In genomic region chr12:118136559-118137003, GRCh38 we compare ENCODE assay signal across 8 cellular contexts. TPM values are rescaled to one million over a fixed set of nuclear protein-coding genes. Genes with fewer than 3 reads are reported as not detected.
DNase-seq lines count a peak whose midpoint lies in the region; ATAC-seq, FAIRE-seq and TF ChIP-seq lines count a peak whose summit lies in the region.

No MANE protein-coding gene starts in this region.

- H3K27ac ChIP-seq in neural cell (ENCODE audit: low read length) = peak overlapping the region; percentile 57
- peak overlapping the region; percentile 89 to 95 for H3K27ac ChIP-seq in tibial artery

- TF ChIP-seq CTCF in fibroblast of pulmonary artery (IDR thresholded peaks at IDR 0.05; ENCODE audit: low read length, missing control alignments) = no peak
- no peak for TF ChIP-seq CTCF in neural cell (IDR thresholded peaks at IDR 0.05; ENCODE audit: poor library complexity, severe bottlenecking)
- no peak for TF ChIP-seq CTCF in tibial artery (IDR thresholded peaks at IDR 0.05)

- no peaks in the 10 kb centered on the region for H3K9me2 ChIP-seq in neural cell (ENCODE audit: insufficient read depth, low read length)

- H3K4me2 ChIP-seq in neural cell (ENCODE audit: low read length) = peak overlapping the region; percentile 90

- peak overlapping the region; percentile 78 for H2AFZ ChIP-seq in neural cell (ENCODE audit: low read depth, low read length)

- no peak for TF ChIP-seq EP300 in neural cell (conservative IDR thresholded peaks at IDR 0.05; ENCODE audit: poor library complexity, severe bottlenecking)

- peaks cover 0 to 33% (median 20%) of the 10 kb centered on the region in 4 donors for H3K4me1 ChIP-seq in tibial artery

- no peaks in the 10 kb centered on the region for H4K20me1 ChIP-seq in neural cell (ENCODE audit: insufficient read depth)

- H3K4me3 ChIP-seq in fibroblast of pulmonary artery (replicated peaks; ENCODE audit: low read depth, low read length) (peak overlapping the region; percentile 82), neural cell (ENCODE audit: low read length) (peak overlapping the region; percentile 97), tibial artery (peak overlapping the region; percentile 88 to 99)

- ATAC-seq in HG02642 (IDR thresholded peaks at IDR 0.05; ENCODE audit: poor library complexity, unreplicated experiment) = peak; percentile 33

- peaks cover 12% of the 10 kb centered on the region for H3K79me2 ChIP-seq in neural cell (replicated peaks; ENCODE audit: insufficient read depth, low read length)

- no peak for TF ChIP-seq POLR2A in GM12892 (IDR thresholded peaks at IDR 0.05; ENCODE audit: low read depth, low read length)

- intact Hi-C loops in tibial artery (cut with DNase I; ENCODE audit: low total_unique reads) = loop anchor here (10.0 kb wide), 2 partner anchors 82 to 238 kb away; partner anchors contain the start of genes SUDS3 and TAOK3

- H3K36me3 ChIP-seq in neural cell (ENCODE audit: insufficient read depth, low read length) (peaks cover 5% of the 10 kb centered on the region), tibial artery (peaks cover 23 to 36% (median 31%) of the 10 kb centered on the region in 3 donors)

- no peaks in the 10 kb centered on the region for H3F3A ChIP-seq in neural cell (ENCODE audit: insufficient read depth, low read length, poor library complexity, severe bottlenecking)

- no peaks in the 10 kb centered on the region for H3K27me3 ChIP-seq in neural cell (ENCODE audit: insufficient read depth, low read depth, low read length)
- no peaks in the 10 kb centered on the region for H3K27me3 ChIP-seq in tibial artery

- TF ChIP-seq RAD21 in neural cell (conservative IDR thresholded peaks at IDR 0.05) = no peak

- no peaks in the 10 kb centered on the region for H3K9me3 ChIP-seq in neural cell (ENCODE audit: low read length)
- H3K9me3 ChIP-seq in tibial artery = no peaks in the 10 kb centered on the region

- FAIRE-seq in GM12892 (lab: Jason Lieb, UNC) = peak; percentile 66

- peak overlapping the region; percentile 86 for H3K9ac ChIP-seq in neural cell (ENCODE audit: low read length)

- peak; percentile 43 for DNase-seq in GM12892 (ENCODE audit: insufficient read length)
- DNase-seq in NOMO-1 (lab: John Stamatoyannopoulos, UW; ENCODE audit: unreplicated experiment in 2 of 2) = peak; percentile 35 to 46
- peak; percentile 28 for DNase-seq in activated T-helper 9 cell treated with anti-CD3 and anti-CD28 coated beads, Interleukin-2, amount 50 U/mL, for 16 hours (ENCODE audit: low read depth)
- DNase-seq in fibroblast of pulmonary artery (ENCODE audit: low read depth) = peak; percentile 44
- DNase-seq in tibial artery = peak; percentile 60 to 72
- DNase-seq in SKM-1 treated with dmso at 0.1 percent for 144 hours (lab: John Stamatoyannopoulos, UW; ENCODE audit: unreplicated experiment) = no peak

TF ChIP-seq in neural cell, 6 proteins besides CTCF, POLR2A, EP300 and RAD21:
- TF ChIP-seq SMC3 (conservative IDR thresholded peaks at IDR 0.05; ENCODE audit: poor library complexity) = no peak
- no peak for TF ChIP-seq POLR2AphosphoS5 (IDR thresholded peaks at IDR 0.05)
- no peak for TF ChIP-seq MXI1 (conservative IDR thresholded peaks at IDR 0.05; ENCODE audit: poor library complexity, severe bottlenecking)
- TF ChIP-seq EZH2 (IDR thresholded peaks at IDR 0.05; ENCODE audit: borderline replicate concordance, insufficient read depth, low read length, poor library complexity, severe bottlenecking) = no peak
- no peak for TF ChIP-seq TAF1 (IDR thresholded peaks at IDR 0.05; ENCODE audit: low read depth)

RNA-seq across cellular contexts. Expression of gene PEBP1, which starts 0.7 kb away (rescaled TPM):
- polyA plus RNA-seq in GM12892 (2012; ENCODE audit: missing spikeins) = 188 TPM
- polyA plus RNA-seq in neural cell = 702 and 777 TPM in 2 replicates
- 224 and 237 TPM in 2 replicates for polyA minus RNA-seq in neural cell

RNA-seq across cellular contexts. Expression of gene VSIG10, which starts 32.8 kb away (rescaled TPM):
- polyA plus RNA-seq in GM12892 (2012; ENCODE audit: missing spikeins) = 7.5 TPM
- polyA plus RNA-seq in neural cell = 2.0 and 4.4 TPM in 2 replicates
- 6.6 and 7.5 TPM in 2 replicates for polyA minus RNA-seq in neural cell
